ENCODE assay signal across 2 cellular contexts in the genomic region with DNA sequence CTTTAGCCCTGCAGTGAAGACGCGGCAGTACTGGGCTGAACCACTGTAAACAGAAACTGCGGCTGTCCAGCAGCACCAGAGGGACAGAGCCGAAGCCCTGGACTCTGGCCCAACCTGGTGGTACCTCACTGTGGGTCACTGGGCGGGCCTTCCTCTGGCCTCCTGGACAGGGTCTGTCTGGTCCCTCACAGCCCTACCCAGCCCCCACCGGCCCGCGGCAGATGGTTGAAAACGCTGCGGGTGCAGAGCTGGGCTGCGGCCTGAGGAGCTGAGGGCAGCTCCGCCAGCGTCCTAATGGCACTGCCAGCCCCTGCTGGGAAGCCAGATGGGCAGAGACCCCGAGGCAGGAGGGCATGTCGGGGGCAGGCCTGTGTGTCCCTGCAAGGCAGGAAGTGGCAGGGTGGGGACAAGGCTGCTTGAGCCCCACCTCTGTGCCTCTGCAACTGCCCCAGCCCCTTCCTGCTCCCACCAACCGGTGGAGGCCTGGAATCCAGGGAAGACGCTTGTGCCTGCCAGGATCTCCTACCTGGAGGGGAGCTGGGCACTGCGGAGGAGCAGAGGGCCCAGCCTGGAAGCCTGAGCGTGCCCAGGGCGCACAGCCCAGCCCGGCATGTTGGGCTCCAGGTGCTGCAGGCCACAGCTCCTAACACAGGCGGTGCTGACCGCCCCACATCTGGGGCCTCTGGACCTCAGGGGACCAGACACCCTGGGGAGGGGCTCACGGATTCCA.
TF ChIP-seq lines count a peak whose summit lies in the region.

No MANE protein-coding gene starts in this region.

TF ChIP-seq in HEK293, 187 proteins besides CTCF, POLR2A, EP300 and RAD21:
- TF ChIP-seq, protein P1, sequence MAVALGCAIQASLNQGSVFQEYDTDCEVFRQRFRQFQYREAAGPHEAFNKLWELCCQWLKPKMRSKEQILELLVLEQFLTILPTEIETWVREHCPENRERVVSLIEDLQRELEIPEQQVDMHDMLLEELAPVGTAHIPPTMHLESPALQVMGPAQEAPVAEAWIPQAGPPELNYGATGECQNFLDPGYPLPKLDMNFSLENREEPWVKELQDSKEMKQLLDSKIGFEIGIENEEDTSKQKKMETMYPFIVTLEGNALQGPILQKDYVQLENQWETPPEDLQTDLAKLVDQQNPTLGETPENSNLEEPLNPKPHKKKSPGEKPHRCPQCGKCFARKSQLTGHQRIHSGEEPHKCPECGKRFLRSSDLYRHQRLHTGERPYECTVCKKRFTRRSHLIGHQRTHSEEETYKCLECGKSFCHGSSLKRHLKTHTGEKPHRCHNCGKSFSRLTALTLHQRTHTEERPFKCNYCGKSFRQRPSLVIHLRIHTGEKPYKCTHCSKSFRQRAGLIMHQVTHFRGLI (tag by site-specific recombination; IDR thresholded peaks at IDR 0.05), result peak; percentile 43; the same call in 1 of the 2 replicates
- TF ChIP-seq, protein P2, sequence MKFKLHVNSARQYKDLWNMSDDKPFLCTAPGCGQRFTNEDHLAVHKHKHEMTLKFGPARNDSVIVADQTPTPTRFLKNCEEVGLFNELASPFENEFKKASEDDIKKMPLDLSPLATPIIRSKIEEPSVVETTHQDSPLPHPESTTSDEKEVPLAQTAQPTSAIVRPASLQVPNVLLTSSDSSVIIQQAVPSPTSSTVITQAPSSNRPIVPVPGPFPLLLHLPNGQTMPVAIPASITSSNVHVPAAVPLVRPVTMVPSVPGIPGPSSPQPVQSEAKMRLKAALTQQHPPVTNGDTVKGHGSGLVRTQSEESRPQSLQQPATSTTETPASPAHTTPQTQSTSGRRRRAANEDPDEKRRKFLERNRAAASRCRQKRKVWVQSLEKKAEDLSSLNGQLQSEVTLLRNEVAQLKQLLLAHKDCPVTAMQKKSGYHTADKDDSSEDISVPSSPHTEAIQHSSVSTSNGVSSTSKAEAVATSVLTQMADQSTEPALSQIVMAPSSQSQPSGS (tag by site-specific recombination; IDR thresholded peaks at IDR 0.05; ENCODE audit: low read depth), result no peak
- no peak for TF ChIP-seq ZNF473 (tag by site-specific recombination; IDR thresholded peaks at IDR 0.05)

TF ChIP-seq in liver, 16 proteins besides CTCF, POLR2A, EP300 and RAD21 (continued from another document):
- TF ChIP-seq, protein P3, sequence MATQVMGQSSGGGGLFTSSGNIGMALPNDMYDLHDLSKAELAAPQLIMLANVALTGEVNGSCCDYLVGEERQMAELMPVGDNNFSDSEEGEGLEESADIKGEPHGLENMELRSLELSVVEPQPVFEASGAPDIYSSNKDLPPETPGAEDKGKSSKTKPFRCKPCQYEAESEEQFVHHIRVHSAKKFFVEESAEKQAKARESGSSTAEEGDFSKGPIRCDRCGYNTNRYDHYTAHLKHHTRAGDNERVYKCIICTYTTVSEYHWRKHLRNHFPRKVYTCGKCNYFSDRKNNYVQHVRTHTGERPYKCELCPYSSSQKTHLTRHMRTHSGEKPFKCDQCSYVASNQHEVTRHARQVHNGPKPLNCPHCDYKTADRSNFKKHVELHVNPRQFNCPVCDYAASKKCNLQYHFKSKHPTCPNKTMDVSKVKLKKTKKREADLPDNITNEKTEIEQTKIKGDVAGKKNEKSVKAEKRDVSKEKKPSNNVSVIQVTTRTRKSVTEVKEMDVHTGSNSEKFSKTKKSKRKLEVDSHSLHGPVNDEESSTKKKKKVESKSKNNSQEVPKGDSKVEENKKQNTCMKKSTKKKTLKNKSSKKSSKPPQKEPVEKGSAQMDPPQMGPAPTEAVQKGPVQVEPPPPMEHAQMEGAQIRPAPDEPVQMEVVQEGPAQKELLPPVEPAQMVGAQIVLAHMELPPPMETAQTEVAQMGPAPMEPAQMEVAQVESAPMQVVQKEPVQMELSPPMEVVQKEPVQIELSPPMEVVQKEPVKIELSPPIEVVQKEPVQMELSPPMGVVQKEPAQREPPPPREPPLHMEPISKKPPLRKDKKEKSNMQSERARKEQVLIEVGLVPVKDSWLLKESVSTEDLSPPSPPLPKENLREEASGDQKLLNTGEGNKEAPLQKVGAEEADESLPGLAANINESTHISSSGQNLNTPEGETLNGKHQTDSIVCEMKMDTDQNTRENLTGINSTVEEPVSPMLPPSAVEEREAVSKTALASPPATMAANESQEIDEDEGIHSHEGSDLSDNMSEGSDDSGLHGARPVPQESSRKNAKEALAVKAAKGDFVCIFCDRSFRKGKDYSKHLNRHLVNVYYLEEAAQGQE (IDR thresholded peaks at IDR 0.05), result peak; percentile 96
